In the genomic region with DNA sequence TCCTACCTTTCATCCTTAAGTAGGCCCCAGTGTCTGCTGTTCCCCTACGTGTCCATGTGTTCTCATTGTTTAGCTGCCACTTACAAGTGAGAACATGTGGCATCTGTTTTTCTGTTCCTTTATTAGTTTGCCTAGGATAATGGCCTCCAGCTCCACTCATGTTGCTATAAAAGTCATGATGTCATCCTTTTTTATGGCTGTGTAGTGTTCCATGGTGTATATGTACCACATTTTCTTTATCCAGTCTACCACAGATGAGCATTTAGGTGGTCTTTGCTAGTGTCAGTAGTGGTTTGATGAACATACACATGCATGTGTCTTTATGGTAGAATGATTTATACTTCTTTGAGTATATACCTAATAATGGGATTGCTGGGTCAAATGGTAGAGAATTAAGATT, we compare ENCODE assay signal across 31 cellular contexts.
"Had no signal": no experiment of that assay in that cellular context is flagged by ENCODE, and none has a peak within 500 bp of the region (broad histone marks: within the 10 kb centered on the region; RNA-seq: fewer than 3 reads in every experiment).

No MANE protein-coding gene starts in this region.

- H2AFZ ChIP-seq: neural progenitor cell, parathyroid adenoma had no signal

- H3K27me3 Mint-ChIP-seq: progenitor cell of endocrine pancreas; stimulated activated memory B cell treated with anti-CD40 and anti-IgM and Interleukin-4, amounts not matched to agents 10 μg/mL and 1 μg/mL and 100 μg/mL, for 72 hours; stimulated activated naive CD8-positive, alpha-beta T cell treated with anti-CD3 and anti-CD28 coated beads, Interleukin-15, amount 100 ng/mL, for 72 hours; type B pancreatic cell had no signal

- H3K27ac ChIP-seq: neural progenitor cell, ovary, parathyroid adenoma, psoas muscle, skin epidermis, spleen, suprapubic skin, testis, tibial artery, transverse colon, upper lobe of right lung, uterus had no signal

- H3K4me1 ChIP-seq: neural progenitor cell, parathyroid adenoma, psoas muscle, spleen, suprapubic skin, testis, tibial artery, transverse colon, upper lobe of right lung, uterus had no signal

- H3K9me3 Mint-ChIP-seq: nephron; neural progenitor cell; stimulated activated naive CD8-positive, alpha-beta T cell treated with anti-CD3 and anti-CD28 coated beads, Interleukin-15, amount 100 ng/mL, for 72 hours; type B pancreatic cell had no signal

- H3K4me3 Mint-ChIP-seq: natural killer cell; nephron; neural progenitor cell; stimulated activated memory B cell treated with anti-CD40 and anti-IgM and Interleukin-4, amounts not matched to agents 10 μg/mL and 1 μg/mL and 100 μg/mL, for 72 hours; stimulated activated naive CD8-positive, alpha-beta T cell treated with anti-CD3 and anti-CD28 coated beads, Interleukin-15, amount 100 ng/mL, for 72 hours; type B pancreatic cell had no signal

- H3K79me2 ChIP-seq: parathyroid adenoma had no signal

- ATAC-seq: natural killer cell; psoas muscle; right cardiac atrium; sciatic nerve; stimulated activated memory B cell treated with anti-CD40 and anti-IgM and Interleukin-4, amounts not matched to agents 10 μg/mL and 1 μg/mL and 100 μg/mL, for 72 hours; stimulated activated naive CD8-positive, alpha-beta T cell treated with anti-CD3 and anti-CD28 coated beads, Interleukin-15, amount 100 ng/mL, for 72 hours; stimulated activated naive CD8-positive, alpha-beta T cell treated with anti-CD3 and anti-CD28 coated beads, Interleukin-15, Interleukin-2, amounts not matched to agents 100 U/mL and 50 U/mL, for 24 hours; upper lobe of right lung had no signal

- H3K36me3 Mint-ChIP-seq: natural killer cell; neural progenitor cell; stimulated activated memory B cell treated with anti-CD40 and anti-IgM and Interleukin-4, amounts not matched to agents 10 μg/mL and 1 μg/mL and 100 μg/mL, for 72 hours; type B pancreatic cell had no signal

- H3K4me3 ChIP-seq: neural progenitor cell, ovary, psoas muscle, skin epidermis, smooth muscle cell, spleen, suprapubic skin, testis, tibial artery, transverse colon, upper lobe of right lung, uterus had no signal

- H3K4me1 Mint-ChIP-seq: natural killer cell; nephron; neural progenitor cell; stimulated activated memory B cell treated with anti-CD40 and anti-IgM and Interleukin-4, amounts not matched to agents 10 μg/mL and 1 μg/mL and 100 μg/mL, for 72 hours; stimulated activated naive CD8-positive, alpha-beta T cell treated with anti-CD3 and anti-CD28 coated beads, Interleukin-15, amount 100 ng/mL, for 72 hours had no signal

- H3K4me2 ChIP-seq: neural progenitor cell, smooth muscle cell had no signal

- H3K9me3 ChIP-seq: ovary, psoas muscle, spleen, suprapubic skin, testis, tibial artery, transverse colon, upper lobe of right lung, uterus had no signal

- H3K27ac Mint-ChIP-seq: natural killer cell; nephron; neural progenitor cell; progenitor cell of endocrine pancreas; stimulated activated memory B cell treated with anti-CD40 and anti-IgM and Interleukin-4, amounts not matched to agents 10 μg/mL and 1 μg/mL and 100 μg/mL, for 72 hours; stimulated activated naive CD8-positive, alpha-beta T cell treated with anti-CD3 and anti-CD28 coated beads, Interleukin-15, amount 100 ng/mL, for 72 hours; type B pancreatic cell had no signal

- DNase-seq: natural killer cell; occipital lobe; ovary; posterior cingulate gyrus; psoas muscle; right cardiac atrium; spleen; stimulated activated CD4-positive, alpha-beta T cell treated with anti-CD3 and anti-CD28 coated beads, Interleukin-12 subunit alpha, Interleukin-12 subunit beta, amount 100 ng/mL, for 4 hours; stimulated activated CD4-positive, alpha-beta T cell treated with anti-CD3 and anti-CD28 coated beads, Interleukin-1b, Interleukin-23, amount 100 ng/mL, for 48 hours; stimulated activated CD4-positive, alpha-beta T cell treated with anti-CD3 and anti-CD28 coated beads, Interleukin-4, amount 100 ng/mL, for 1 hour; stimulated activated CD4-positive, alpha-beta T cell treated with anti-CD3 and anti-CD28 coated beads, Interleukin-4, amount 100 ng/mL, for 4 hours; stimulated activated CD8-positive, alpha-beta memory T cell treated with anti-CD3 and anti-CD28 coated beads, Interleukin-4, amount 100 ng/mL, for 48 hours; stimulated activated naive CD4-positive, alpha-beta T cell; stimulated activated naive CD8-positive, alpha-beta T cell treated with anti-CD3 and anti-CD28 coated beads, Interleukin-15, amount 100 ng/mL, for 72 hours; stimulated activated naive CD8-positive, alpha-beta T cell treated with anti-CD3 and anti-CD28 coated beads, Interleukin-15, Interleukin-2, amounts not matched to agents 100 U/mL and 50 U/mL, for 24 hours; substantia nigra; testis; tibial artery; transverse colon; upper lobe of right lung; uterus had no signal

- H3K9ac ChIP-seq: neural progenitor cell, parathyroid adenoma had no signal

- H3K36me3 ChIP-seq: neural progenitor cell, ovary, spleen, suprapubic skin, tibial artery, transverse colon, upper lobe of right lung, uterus had no signal

- H3K27me3 ChIP-seq: neural progenitor cell, ovary, suprapubic skin, testis, transverse colon, upper lobe of right lung, uterus had no signal
